In the genomic region with DNA sequence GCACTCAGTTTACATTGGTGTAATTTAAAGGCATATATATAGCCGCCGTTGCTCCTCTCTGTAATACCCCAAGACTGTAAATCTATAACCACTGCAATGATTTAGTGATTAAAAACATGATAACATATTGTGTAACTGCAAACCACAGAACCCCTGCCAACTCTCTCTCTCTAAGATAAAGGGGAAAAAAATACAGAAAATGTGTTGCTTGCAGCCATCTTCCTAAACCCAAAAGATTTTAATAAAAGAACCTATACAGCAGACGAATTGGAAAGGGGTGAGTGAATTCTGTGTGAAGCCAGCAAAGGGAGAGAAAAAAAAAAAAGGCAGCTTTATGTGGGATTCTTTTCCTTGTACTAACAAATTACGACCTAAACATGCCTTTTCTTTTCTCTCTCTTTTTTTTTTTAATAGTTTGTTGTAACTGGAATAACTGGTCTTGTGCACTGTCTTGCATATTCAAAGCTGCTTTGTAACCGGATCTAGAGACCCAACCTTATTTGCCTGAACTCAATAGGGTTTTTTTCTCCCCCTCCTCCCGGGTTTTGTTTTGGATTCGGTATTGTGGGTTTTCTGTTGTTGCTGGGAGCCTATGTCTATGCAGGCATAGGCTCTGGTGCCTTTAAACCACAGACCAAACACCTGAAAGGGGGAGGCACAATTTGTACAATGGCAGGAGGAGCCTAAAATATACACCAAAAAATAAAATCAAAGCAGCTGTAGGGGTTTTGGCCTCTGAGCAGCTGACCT, we compare ENCODE assay signal across 1 cellular context.
A peak's percentile ranks its signal among the peaks of the same experiment; 100 is the strongest.
TF ChIP-seq lines count a peak whose summit lies in the region.

No MANE protein-coding gene starts in this region.

TF ChIP-seq in SK-N-SH, 30 proteins besides CTCF, POLR2A, EP300 and RAD21 (continued from another document):
- TF ChIP-seq JUND (IDR thresholded peaks at IDR 0.05) (no peak), NFIC (IDR thresholded peaks at IDR 0.05; ENCODE audit: borderline replicate concordance) (peak; percentile 71), GATA2 (CRISPR knock-in tag; IDR thresholded peaks at IDR 0.05) (peak; percentile 44), GABPA (IDR thresholded peaks at IDR 0.05; ENCODE audit: low read depth) (no peak)
